20 cellular contexts compared by ENCODE assay signal in the genomic region with DNA sequence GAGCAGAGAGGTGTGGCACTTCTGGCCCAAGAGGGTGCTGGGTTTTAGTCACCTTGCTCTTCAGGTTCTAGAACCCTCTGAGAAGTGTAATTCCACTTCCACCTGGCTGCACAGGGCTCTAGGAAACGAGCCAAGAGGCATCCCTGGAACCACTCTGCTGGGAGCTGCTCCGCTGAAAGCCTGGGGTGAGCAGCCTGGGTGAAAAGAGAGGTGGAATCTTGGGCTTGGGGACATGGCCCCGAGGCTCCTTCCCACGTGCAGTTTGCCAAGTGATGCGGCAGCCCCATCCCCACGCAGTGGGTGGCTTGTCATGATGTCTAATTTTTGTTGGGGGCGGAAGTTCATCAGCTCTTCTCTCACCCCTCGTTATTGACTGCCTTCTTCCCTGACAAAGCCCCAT. TPM values are rescaled to one million over a fixed set of nuclear protein-coding genes. Genes with fewer than 3 reads are reported as not detected.
DNase-seq lines count a peak whose midpoint lies in the region; ATAC-seq and TF ChIP-seq lines count a peak whose summit lies in the region.
"Had no signal": no experiment of that assay in that cellular context is flagged by ENCODE, and none has a peak within 500 bp of the region (broad histone marks: within the 10 kb centered on the region; RNA-seq: fewer than 3 reads in every experiment).

No MANE protein-coding gene starts in this region.

- no peak overlapping the region for H3K4me3 Mint-ChIP-seq in activated T-cell treated with anti-CD3 and anti-CD28 coated beads, Interleukin-2, amount 50 U/mL, for 72 hours
- H3K4me3 Mint-ChIP-seq in activated T-cell treated with anti-CD3 and anti-CD28 coated beads, Interleukin-2, amount 50 U/mL, for 4 hours, result no peak overlapping the region
- H3K4me3 Mint-ChIP-seq in activated CD4-positive, alpha-beta memory T cell treated with anti-CD3 and anti-CD28 coated beads for 36 hours, result no peak overlapping the region
- H3K4me3 Mint-ChIP-seq: activated naive CD8-positive, alpha-beta T cell treated with anti-CD3 and anti-CD28 coated beads, Interleukin-2, amount 10 ng/mL, durations not matched to agents 7 days and 5 days had no signal

- H3K36me3 Mint-ChIP-seq in activated T-cell treated with anti-CD3 and anti-CD28 coated beads, Interleukin-2, amount 50 U/mL, for 72 hours (ENCODE audit: insufficient read depth in 2 of 2), result peaks cover 6 to 19% of the 10 kb centered on the region in 2 donors
- H3K36me3 Mint-ChIP-seq in activated T-cell treated with anti-CD3 and anti-CD28 coated beads, Interleukin-2, amount 50 U/mL, for 4 hours (ENCODE audit: insufficient read depth), result peaks cover 30% of the 10 kb centered on the region
- H3K36me3 Mint-ChIP-seq in activated CD4-positive, alpha-beta memory T cell treated with anti-CD3 and anti-CD28 coated beads for 36 hours, result peaks cover 52% of the 10 kb centered on the region

- no peak for ATAC-seq in activated T-cell treated with anti-CD3 and anti-CD28 coated beads, Interleukin-2, amount 50 U/mL, for 72 hours (replicated peaks in 1 of 2)
- ATAC-seq in activated T-cell treated with anti-CD3 and anti-CD28 coated beads, Interleukin-2, amount 50 U/mL, for 4 hours, result no peak
- ATAC-seq in psoas muscle (no peak), HG03097 (IDR thresholded peaks at IDR 0.05; ENCODE audit: low FRiP score, unreplicated experiment) (no peak)
- ATAC-seq: foreskin keratinocyte, left cardiac atrium had no signal

- H3K9me3 Mint-ChIP-seq in activated T-cell treated with anti-CD3 and anti-CD28 coated beads, Interleukin-2, amount 50 U/mL, for 72 hours, result no peaks in the 10 kb centered on the region
- no peaks in the 10 kb centered on the region for H3K9me3 Mint-ChIP-seq in activated T-cell treated with anti-CD3 and anti-CD28 coated beads, Interleukin-2, amount 50 U/mL, for 4 hours
- H3K9me3 Mint-ChIP-seq in activated CD4-positive, alpha-beta memory T cell treated with anti-CD3 and anti-CD28 coated beads for 36 hours, result no peaks in the 10 kb centered on the region
- H3K9me3 Mint-ChIP-seq: activated naive CD8-positive, alpha-beta T cell treated with anti-CD3 and anti-CD28 coated beads, Interleukin-2, amount 10 ng/mL, durations not matched to agents 7 days and 5 days had no signal

- peak overlapping the region in 52 of 59 donors; percentile 1 to 89 (median 64) for H3K27ac ChIP-seq in dorsolateral prefrontal cortex
- H3K27ac ChIP-seq in SJCRH30, result no peak overlapping the region
- no peak overlapping the region for H3K27ac ChIP-seq in psoas muscle
- H3K27ac ChIP-seq: BLaER1, foreskin keratinocyte had no signal

- H3K4me1 Mint-ChIP-seq in activated T-cell treated with anti-CD3 and anti-CD28 coated beads, Interleukin-2, amount 50 U/mL, for 72 hours (ENCODE audit: low read depth), result peaks cover 71% of the 10 kb centered on the region
- peaks cover 62% of the 10 kb centered on the region for H3K4me1 Mint-ChIP-seq in activated T-cell treated with anti-CD3 and anti-CD28 coated beads, Interleukin-2, amount 50 U/mL, for 4 hours (ENCODE audit: low read depth)
- H3K4me1 Mint-ChIP-seq in activated CD4-positive, alpha-beta memory T cell treated with anti-CD3 and anti-CD28 coated beads for 36 hours (ENCODE audit: low read depth), result peaks cover 73% of the 10 kb centered on the region

- H3K4me3 ChIP-seq in dorsolateral prefrontal cortex (no peak overlapping the region), SJCRH30 (no peak overlapping the region), psoas muscle (no peak overlapping the region)
- H3K4me3 ChIP-seq: BLaER1 had no signal

- WGBS in psoas muscle, 3 donors, result 72 to 73% (median 72%) methylated on average over 8 of the region's 8 CpGs

- peak overlapping the region; percentile 28 for H3K27ac Mint-ChIP-seq in activated T-cell treated with anti-CD3 and anti-CD28 coated beads, Interleukin-2, amount 50 U/mL, for 72 hours
- peak overlapping the region; percentile 90 for H3K27ac Mint-ChIP-seq in activated CD4-positive, alpha-beta memory T cell treated with anti-CD3 and anti-CD28 coated beads for 36 hours
- H3K27ac Mint-ChIP-seq: activated naive CD8-positive, alpha-beta T cell treated with anti-CD3 and anti-CD28 coated beads, Interleukin-2, amount 10 ng/mL, durations not matched to agents 7 days and 5 days had no signal

- POLR2A ChIA-PET in activated CD4-positive, alpha-beta memory T cell treated with anti-CD3 and anti-CD28 coated beads for 36 hours (lab: Charles Lee), result interaction anchor here (1.2 kb wide), 1 partner anchor 35 kb away, joined by 3 read pairs; no protein-coding TSS in a partner anchor

- H3K4me1 ChIP-seq in SJCRH30 (no peaks in the 10 kb centered on the region), psoas muscle (no peaks in the 10 kb centered on the region)
- H3K4me1 ChIP-seq: foreskin keratinocyte had no signal

- H3K36me3 ChIP-seq in SJCRH30 (no peaks in the 10 kb centered on the region), psoas muscle (ENCODE audit: insufficient read depth in 1 of 2, low read depth in 1 of 2) (no peaks in the 10 kb centered on the region)

- H3K27me3 ChIP-seq in dorsolateral prefrontal cortex (no peaks in the 10 kb centered on the region), SJCRH30 (no peaks in the 10 kb centered on the region), psoas muscle (ENCODE audit: insufficient read depth in 3 of 3, low read length in 2 of 3) (peaks cover 0 to 3% (median 0%) of the 10 kb centered on the region in 3 donors)
- H3K27me3 ChIP-seq: BLaER1 had no signal

- intact Hi-C loops in activated CD4-positive, alpha-beta memory T cell treated with anti-CD3 and anti-CD28 coated beads for 36 hours (cut with micrococcal nuclease), result no loop called here
- intact Hi-C loops in dorsolateral prefrontal cortex (cut with DNase I) (no loop called here), psoas muscle (cut with DNase I) (no loop called here)

- CTCF ChIA-PET in activated CD4-positive, alpha-beta memory T cell treated with anti-CD3 and anti-CD28 coated beads for 36 hours (lab: Charles Lee), result interaction anchor here (1.3 kb wide), 1 partner anchor 35 kb away, joined by 3 read pairs; no protein-coding TSS in a partner anchor

- no peak for DNase-seq in activated T-cell treated with anti-CD3 and anti-CD28 coated beads, Interleukin-2, amount 50 U/mL, for 72 hours
- no peak for DNase-seq in activated T-cell treated with anti-CD3 and anti-CD28 coated beads, Interleukin-2, amount 50 U/mL, for 4 hours
- DNase-seq in activated CD4-positive, alpha-beta memory T cell treated with anti-CD3 and anti-CD28 coated beads for 36 hours, result no peak
- peak in 1 of 10 donors; percentile 25 for DNase-seq in dorsolateral prefrontal cortex
- DNase-seq in NCI-H2196 treated with DMSO at 0.1 percent for 48 hours (lab: John Stamatoyannopoulos, UW; ENCODE audit: unreplicated experiment), result no peak
- no peak for DNase-seq in SJCRH30
- no peak for DNase-seq in psoas muscle
- DNase-seq: activated naive CD8-positive, alpha-beta T cell treated with anti-CD3 and anti-CD28 coated beads, Interleukin-2, amount 10 ng/mL, durations not matched to agents 7 days and 5 days; Calu3; effector memory CD4-positive, alpha-beta T cell; foreskin keratinocyte; left cardiac atrium; NCI-H1694; NCI-H2171 treated with DMSO at 0.1 percent for 48 hours; NCI-H526 treated with DMSO at 0.1 percent for 48 hours; T1000 had no signal

- H3K27me3 Mint-ChIP-seq in activated T-cell treated with anti-CD3 and anti-CD28 coated beads, Interleukin-2, amount 50 U/mL, for 72 hours (ENCODE audit: low read depth), result no peaks in the 10 kb centered on the region
- H3K27me3 Mint-ChIP-seq in activated T-cell treated with anti-CD3 and anti-CD28 coated beads, Interleukin-2, amount 50 U/mL, for 4 hours (ENCODE audit: low read depth), result no peaks in the 10 kb centered on the region
- H3K27me3 Mint-ChIP-seq in activated CD4-positive, alpha-beta memory T cell treated with anti-CD3 and anti-CD28 coated beads for 36 hours, result no peaks in the 10 kb centered on the region
- H3K27me3 Mint-ChIP-seq: activated naive CD8-positive, alpha-beta T cell treated with anti-CD3 and anti-CD28 coated beads, Interleukin-2, amount 10 ng/mL, durations not matched to agents 7 days and 5 days had no signal

- no peaks in the 10 kb centered on the region for H3K9me3 ChIP-seq in SJCRH30 (replicated peaks)
- H3K9me3 ChIP-seq in psoas muscle, result no peaks in the 10 kb centered on the region
- H3K9me3 ChIP-seq: BLaER1 had no signal

- TF ChIP-seq CTCF in dorsolateral prefrontal cortex (IDR thresholded peaks at IDR 0.05 in 54 of 56, conservative IDR thresholded peaks at IDR 0.05 in 2 of 56; ENCODE audit: low read depth in 1 of 56, partially characterized antibody in 56 of 56) (no peak), psoas muscle (IDR thresholded peaks at IDR 0.05) (no peak)

RNA-seq across cellular contexts. Expression of a gene that starts 32.8 kb away (rescaled TPM):
- 100 to 1,000 TPM; 143 to 184 TPM for total RNA-seq in activated T-cell treated with anti-CD3 and anti-CD28 coated beads, Interleukin-2, amount 50 U/mL, for 72 hours
- total RNA-seq in activated T-cell treated with anti-CD3 and anti-CD28 coated beads, Interleukin-2, amount 50 U/mL, for 4 hours, result 100 to 1,000 TPM; 148 to 163 (median 160) TPM
- total RNA-seq in activated CD4-positive, alpha-beta memory T cell treated with anti-CD3 and anti-CD28 coated beads for 36 hours, result 100 to 1,000 TPM; 111 to 114 TPM
- total RNA-seq in dorsolateral prefrontal cortex (100 to 1,000 TPM; 104 to 181 (median 137) TPM), psoas muscle (1 to 10 TPM; 2.9 to 5.2 (median 5.1) TPM)
- 34.0 and 36.5 TPM in 2 replicates for total RNA-seq in SJCRH30 (2014; rRNA removed; shearing (Covaris generic))
- polyA plus RNA-seq in psoas muscle, result 1 to 10 TPM; 1.6 to 4.1 (median 2.3) TPM
- total RNA-seq: Calu3, foreskin keratinocyte, H4, LHCN-M2 had no signal
- polyA plus RNA-seq: foreskin keratinocyte had no signal

Comparison
In these comparisons a context has a peak if more than half of its experiments do, and no peak if none do; other contexts are left out.
1. H3K27ac ChIP-seq: peak in dorsolateral prefrontal cortex (52 of 59); none in SJCRH30 (single experiment) and psoas muscle (single experiment).